ENCODE assay signal across 22 cellular contexts in the genomic region with DNA sequence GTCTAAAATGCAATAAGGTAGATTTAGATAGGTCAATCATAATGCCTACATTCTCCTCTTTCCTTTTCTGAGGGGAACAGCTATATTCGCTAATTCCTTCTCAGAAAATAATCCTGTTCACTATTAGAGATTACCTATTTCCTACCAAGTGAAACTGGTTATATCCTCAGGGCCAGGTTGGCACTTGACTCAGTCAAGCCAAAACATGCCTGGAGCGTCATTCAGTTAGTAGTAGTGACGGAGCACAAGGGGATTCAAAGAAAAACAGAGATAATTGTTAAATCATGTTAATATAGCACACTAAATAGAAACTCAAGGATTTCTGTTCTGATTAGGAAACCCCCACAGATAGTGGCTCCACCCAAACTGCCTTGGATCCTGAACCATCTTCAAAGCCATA.
"Had no signal": no experiment of that assay in that cellular context is flagged by ENCODE, and none has a peak within 500 bp of the region (broad histone marks: within the 10 kb centered on the region; RNA-seq: fewer than 3 reads in every experiment).

No MANE protein-coding gene starts in this region.

- FAIRE-seq: endothelial cell of umbilical vein, frontal cortex had no signal

- H3K4me3 ChIP-seq: colonic mucosa, heart left ventricle, psoas muscle, right lobe of liver, spleen, testis, tibial nerve, upper lobe of right lung had no signal

- DNase-seq: colonic mucosa; dermis blood vessel endothelial cell; endodermal cell; heart left ventricle; hippocampal formation; kidney glomerular epithelial cell; naive thymus-derived CD4-positive, alpha-beta T cell; nephron progenitor cell; psoas muscle; retina; right lobe of liver; spleen; stimulated activated CD4-positive, alpha-beta T cell treated with anti-CD3 and anti-CD28 coated beads, Interleukin-15, amount 100 ng/mL, for 24 hours; stimulated activated CD4-positive, alpha-beta T cell treated with anti-CD3 and anti-CD28 coated beads, Interleukin-1b, Interleukin-23, amount 100 ng/mL, for 48 hours; stimulated activated CD4-positive, alpha-beta T cell treated with anti-CD3 and anti-CD28 coated beads, Interleukin-4, amount 100 ng/mL, for 24 hours; stimulated activated naive B cell treated with anti-CD40 and anti-IgM and Interleukin-4, amounts not matched to agents 10 μg/mL and 1 μg/mL and 100 μg/mL, for 72 hours; stimulated activated naive CD8-positive, alpha-beta T cell treated with anti-CD3 and anti-CD28 coated beads, Interleukin-15, amount 100 ng/mL, for 72 hours; testis; upper lobe of right lung had no signal

- H3K27me3 ChIP-seq: colonic mucosa, heart left ventricle, right lobe of liver, spleen, testis, tibial nerve, upper lobe of right lung had no signal

- H3K27ac ChIP-seq: colonic mucosa, heart left ventricle, psoas muscle, right lobe of liver, spleen, testis, tibial nerve, upper lobe of right lung had no signal

- H3K9me3 ChIP-seq: colonic mucosa, heart left ventricle, psoas muscle, right lobe of liver, testis, tibial nerve, upper lobe of right lung had no signal

- H3K36me3 ChIP-seq: colonic mucosa, heart left ventricle, right lobe of liver, spleen, tibial nerve, upper lobe of right lung had no signal

- H3K4me1 ChIP-seq: colonic mucosa, heart left ventricle, psoas muscle, right lobe of liver, spleen, testis, tibial nerve, upper lobe of right lung had no signal
